13 cellular contexts compared by ENCODE assay signal in genomic region chr12:89800435-89800834, GRCh38.
"Had no signal": no experiment of that assay in that cellular context is flagged by ENCODE, and none has a peak within 500 bp of the region (broad histone marks: within the 10 kb centered on the region; RNA-seq: fewer than 3 reads in every experiment).

No MANE protein-coding gene starts in this region.

- H3K4me3 ChIP-seq: cardiac muscle cell, gastroesophageal sphincter, heart right ventricle, lung, right lobe of liver, upper lobe of left lung had no signal

- ATAC-seq: gastroesophageal sphincter; heart right ventricle; stimulated activated naive CD8-positive, alpha-beta T cell treated with anti-CD3 and anti-CD28 coated beads, Interleukin-15, Interleukin-2, amounts not matched to agents 100 U/mL and 50 U/mL, for 24 hours; T-helper 17 cell had no signal

- H3K27me3 ChIP-seq: gastroesophageal sphincter, right lobe of liver, upper lobe of left lung had no signal

- H3K9me3 ChIP-seq: gastroesophageal sphincter, heart right ventricle, right lobe of liver, upper lobe of left lung had no signal

- H3K36me3 ChIP-seq: cardiac muscle cell, gastroesophageal sphincter, heart right ventricle, right lobe of liver, upper lobe of left lung had no signal

- H3K4me1 ChIP-seq: gastroesophageal sphincter, heart right ventricle, right lobe of liver, upper lobe of left lung had no signal

- H3K27ac ChIP-seq: cardiac muscle cell, epithelial cell of prostate, gastroesophageal sphincter, heart right ventricle, right lobe of liver, upper lobe of left lung had no signal

- DNase-seq: activated CD4-positive, alpha-beta T cell treated with anti-CD3 and anti-CD28 coated beads, Interleukin-2, amount 50 U/mL, for 4 hours; activated CD4-positive, CD25-positive, alpha-beta regulatory T cell treated with anti-CD3 and anti-CD28 coated beads, Interleukin-2, amount 50 U/mL, for 72 hours; activated naive CD4-positive, alpha-beta T cell treated with anti-CD3 and anti-CD28 coated beads, Interleukin-2, amount 10 ng/mL, durations not matched to agents 7 days and 5 days; activated T-cell treated with anti-CD3 and anti-CD28 coated beads for 4 hours; heart right ventricle; right lobe of liver; stimulated activated naive CD8-positive, alpha-beta T cell treated with anti-CD3 and anti-CD28 coated beads, Interleukin-15, Interleukin-2, amounts not matched to agents 100 U/mL and 50 U/mL, for 24 hours; T-helper 17 cell; upper lobe of left lung had no signal
